ENCODE assay signal across 23 cellular contexts in the genomic region with DNA sequence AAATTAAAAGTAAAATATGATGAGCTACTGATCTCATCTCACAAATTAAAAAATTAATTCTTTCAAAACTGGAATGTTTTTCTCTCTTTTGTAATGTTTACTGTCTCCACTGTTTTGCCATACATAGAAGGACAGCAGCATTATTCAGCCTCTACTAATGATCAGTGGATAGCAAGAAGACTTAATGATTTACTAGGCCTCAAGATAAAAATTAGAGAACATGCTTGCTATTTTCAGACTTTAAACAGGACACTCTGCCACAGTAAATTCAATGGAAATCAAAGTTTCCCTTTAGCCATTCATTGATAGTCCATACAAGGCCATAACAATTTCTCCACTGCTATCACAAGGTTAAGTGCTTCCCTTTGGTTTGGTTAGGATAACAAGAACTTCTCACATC.
"Had no signal": no experiment of that assay in that cellular context is flagged by ENCODE, and none has a peak within 500 bp of the region (broad histone marks: within the 10 kb centered on the region; RNA-seq: fewer than 3 reads in every experiment).

No MANE protein-coding gene starts in this region.

- H3K4me3 Mint-ChIP-seq: endodermal cell, memory B cell, naive B cell, nephron progenitor cell had no signal

- H3K4me1 ChIP-seq: left lung, lower lobe of right lung, psoas muscle, sigmoid colon, suprapubic skin, upper lobe of right lung, vagina had no signal

- H3K9me3 ChIP-seq: left lung, lower lobe of right lung, psoas muscle, sigmoid colon, suprapubic skin, tibial nerve, upper lobe of right lung, vagina had no signal

- H3K4me3 ChIP-seq: coronary artery, hepatocyte, left lung, lower lobe of right lung, psoas muscle, sigmoid colon, skin epidermis, suprapubic skin, tibial nerve, upper lobe of right lung, vagina had no signal

- DNase-seq: effector CD4-positive, alpha-beta T cell; endodermal cell; erythroblast; foreskin melanocyte; head of caudate nucleus; kidney glomerular epithelial cell; left lung; lower lobe of right lung; naive B cell; nephron progenitor cell; psoas muscle; sigmoid colon; stimulated activated CD4-positive, alpha-beta T cell treated with anti-CD3 and anti-CD28 coated beads, Interleukin-2, amount 100 ng/mL, for 48 hours; stimulated activated naive CD4-positive, alpha-beta T cell treated with Interleukin-2 at 50 U/mL for 16 hours; upper lobe of right lung had no signal

- ATAC-seq: left lung, lower lobe of right lung, psoas muscle, upper lobe of right lung had no signal

- H3K27me3 Mint-ChIP-seq: memory B cell, naive B cell had no signal

- H3K9me3 Mint-ChIP-seq: memory B cell, naive B cell had no signal

- H3K9ac ChIP-seq: parathyroid adenoma had no signal

- H2AFZ ChIP-seq: hepatocyte, parathyroid adenoma had no signal

- H3K27me3 ChIP-seq: hepatocyte, left lung, sigmoid colon, suprapubic skin, tibial nerve, upper lobe of right lung, vagina had no signal

- H3K27ac Mint-ChIP-seq: endodermal cell, memory B cell, nephron progenitor cell had no signal

- H3K27ac ChIP-seq: coronary artery, hepatocyte, left lung, lower lobe of right lung, parathyroid adenoma, psoas muscle, sigmoid colon, skin epidermis, suprapubic skin, tibial nerve, upper lobe of right lung, vagina had no signal

- H3K4me2 ChIP-seq: hepatocyte had no signal

- H3K36me3 ChIP-seq: left lung, lower lobe of right lung, sigmoid colon, suprapubic skin, tibial nerve, upper lobe of right lung, vagina had no signal
